ENCODE assay signal across 27 cellular contexts in genomic region chr2:180781276-180781675, GRCh38.
"Had no signal": no experiment of that assay in that cellular context is flagged by ENCODE, and none has a peak within 500 bp of the region (broad histone marks: within the 10 kb centered on the region; RNA-seq: fewer than 3 reads in every experiment).

No MANE protein-coding gene starts in this region.

- H3K27ac ChIP-seq: adrenal gland, esophagus muscularis mucosa, left ventricle myocardium inferior, neural progenitor cell, spleen, testis, WERI-Rb-1 had no signal

- H3K27me3 Mint-ChIP-seq: activated CD4-positive, alpha-beta T cell treated with anti-CD3 and anti-CD28 coated beads, Interleukin-2, amount 10 ng/mL, durations not matched to agents 24 days and 14 days; T-helper 17 cell had no signal

- H3K4me1 ChIP-seq: adrenal gland, esophagus muscularis mucosa, left ventricle myocardium inferior, neural progenitor cell, spleen, testis had no signal

- DNase-seq: activated CD4-positive, alpha-beta memory T cell treated with anti-CD3 and anti-CD28 coated beads for 36 hours; activated CD4-positive, alpha-beta T cell treated with anti-CD3 and anti-CD28 coated beads, Interleukin-2, amount 10 ng/mL, durations not matched to agents 24 days and 14 days; activated CD8-positive, alpha-beta memory T cell treated with anti-CD3 and anti-CD28 coated beads, Interleukin-2, amount 50 U/mL, for 48 hours; activated T-cell treated with anti-CD3 and anti-CD28 coated beads, Interleukin-2, amount 50 U/mL, for 4 hours; adrenal gland; aorta; dermis blood vessel endothelial cell; effector CD4-positive, alpha-beta T cell; islet precursor cell; left ventricle myocardium inferior; mesendoderm; natural killer cell; occipital lobe; right cardiac atrium; spleen; stimulated activated naive CD4-positive, alpha-beta T cell treated with Interleukin-2 at 50 U/mL for 16 hours; T-helper 17 cell; T1000; testis; trophoblast cell; WERI-Rb-1 had no signal

- H3K4me3 Mint-ChIP-seq: activated CD4-positive, alpha-beta memory T cell treated with anti-CD3 and anti-CD28 coated beads for 36 hours; activated CD4-positive, alpha-beta T cell treated with anti-CD3 and anti-CD28 coated beads, Interleukin-2, amount 10 ng/mL, durations not matched to agents 24 days and 14 days; activated T-cell treated with anti-CD3 and anti-CD28 coated beads, Interleukin-2, amount 50 U/mL, for 4 hours; activated T-helper 17 cell treated with anti-CD3 and anti-CD28 coated beads, Interleukin-2, amount 50 U/mL, for 72 hours; central memory CD8-positive, alpha-beta T cell; natural killer cell; neural progenitor cell; T-helper 17 cell had no signal

- H3K4me1 Mint-ChIP-seq: activated CD4-positive, alpha-beta T cell treated with anti-CD3 and anti-CD28 coated beads, Interleukin-2, amount 10 ng/mL, durations not matched to agents 24 days and 14 days; activated T-helper 17 cell treated with anti-CD3 and anti-CD28 coated beads, Interleukin-2, amount 50 U/mL, for 72 hours; central memory CD8-positive, alpha-beta T cell; natural killer cell; neural progenitor cell; T-helper 17 cell had no signal

- H3K36me3 ChIP-seq: adrenal gland, esophagus muscularis mucosa, left ventricle myocardium inferior, neural progenitor cell, spleen, WERI-Rb-1 had no signal

- H3K4me3 ChIP-seq: adrenal gland, esophagus muscularis mucosa, left ventricle myocardium inferior, lung, neural progenitor cell, spleen, testis had no signal

- H3K27me3 ChIP-seq: adrenal gland, esophagus muscularis mucosa, neural progenitor cell, spleen, testis had no signal

- H3K27ac Mint-ChIP-seq: activated CD4-positive, alpha-beta memory T cell treated with anti-CD3 and anti-CD28 coated beads for 36 hours; activated CD4-positive, alpha-beta T cell treated with anti-CD3 and anti-CD28 coated beads, Interleukin-2, amount 10 ng/mL, durations not matched to agents 24 days and 14 days; activated naive CD4-positive, alpha-beta T cell treated with anti-CD3 and anti-CD28 coated beads, Interleukin-2, amount 50 U/mL, for 72 hours; activated T-helper 17 cell treated with anti-CD3 and anti-CD28 coated beads, Interleukin-2, amount 50 U/mL, for 72 hours; natural killer cell; neural progenitor cell; T-helper 17 cell had no signal

- H3K9me3 Mint-ChIP-seq: activated CD4-positive, alpha-beta memory T cell treated with anti-CD3 and anti-CD28 coated beads for 36 hours; activated CD4-positive, alpha-beta T cell treated with anti-CD3 and anti-CD28 coated beads, Interleukin-2, amount 10 ng/mL, durations not matched to agents 24 days and 14 days; activated naive CD4-positive, alpha-beta T cell treated with anti-CD3 and anti-CD28 coated beads, Interleukin-2, amount 50 U/mL, for 72 hours; activated T-cell treated with anti-CD3 and anti-CD28 coated beads, Interleukin-2, amount 50 U/mL, for 4 hours; activated T-helper 17 cell treated with anti-CD3 and anti-CD28 coated beads, Interleukin-2, amount 50 U/mL, for 72 hours; central memory CD8-positive, alpha-beta T cell; neural progenitor cell had no signal

- H3K9me3 ChIP-seq: adrenal gland, esophagus muscularis mucosa, testis had no signal

- H3K36me3 Mint-ChIP-seq: activated CD4-positive, alpha-beta memory T cell treated with anti-CD3 and anti-CD28 coated beads for 36 hours; activated naive CD4-positive, alpha-beta T cell treated with anti-CD3 and anti-CD28 coated beads, Interleukin-2, amount 50 U/mL, for 72 hours; natural killer cell; neural progenitor cell had no signal
